In genomic region chr3:4421121-4421520, GRCh38 we compare ENCODE assay signal across 8 cellular contexts. TPM values are rescaled to one million over a fixed set of nuclear protein-coding genes. Genes with fewer than 3 reads are reported as not detected.
A peak's percentile ranks its signal among the peaks of the same experiment; 100 is the strongest.
DNase-seq lines count a peak whose midpoint lies in the region; ATAC-seq and TF ChIP-seq lines count a peak whose summit lies in the region.

No MANE protein-coding gene starts in this region.

- no peak for TF ChIP-seq CTCF in stomach (IDR thresholded peaks at IDR 0.05)

- H3K4me1 ChIP-seq in naive thymus-derived CD4-positive, alpha-beta T cell (ENCODE audit: control insufficient read depth in 2 of 2, insufficient read depth in 2 of 2, low read length in 2 of 2): no peaks in the 10 kb centered on the region
- H3K4me1 ChIP-seq in stomach: peaks cover 1 to 17% (median 3%) of the 10 kb centered on the region in 4 donors

- intact Hi-C loops in activated CD4-positive, alpha-beta T cell treated with anti-CD3 and anti-CD28 coated beads for 36 hours (cut with DNase I, micrococcal nuclease): loop anchor here (1.0 to 10.0 kb wide), 5 partner anchors 11 to 774 kb away; no protein-coding TSS in a partner anchor
- intact Hi-C loops in naive thymus-derived CD4-positive, alpha-beta T cell (cut with micrococcal nuclease): no loop called here
- intact Hi-C loops in stomach (cut with DNase I; ENCODE audit: low total_unique reads): no loop called here

- WGBS in stomach, 5 donors: 66 to 78% (median 76%) methylated on average over 2 of the region's 2 CpGs

- H3K9me3 ChIP-seq in T-helper 17 cell (ENCODE audit: control insufficient read depth, low read length, poor library complexity, severe bottlenecking): no peaks in the 10 kb centered on the region
- H3K9me3 ChIP-seq in naive thymus-derived CD4-positive, alpha-beta T cell (ENCODE audit: control insufficient read depth in 2 of 3, low read length in 3 of 3): no peaks in the 10 kb centered on the region
- H3K9me3 ChIP-seq in stomach: no peaks in the 10 kb centered on the region

- CTCF ChIA-PET in activated CD4-positive, alpha-beta T cell treated with anti-CD3 and anti-CD28 coated beads for 36 hours (lab: Charles Lee): no interaction called here
- CTCF ChIA-PET in activated CD4-positive, alpha-beta T cell treated with anti-CD3 and anti-CD28 coated beads, Interleukin-2, amount 10 ng/mL, durations not matched to agents 7 days and 5 days (lab: Charles Lee): interaction anchor here (1.2 kb wide), 1 partner anchor 70 kb away, joined by 12 read pairs; no protein-coding TSS in a partner anchor
- CTCF ChIA-PET in naive thymus-derived CD4-positive, alpha-beta T cell (lab: Charles Lee): interaction anchor here (0.9 kb wide), 1 partner anchor 12 kb away, joined by 4 read pairs; no protein-coding TSS in a partner anchor

- peaks cover 34% of the 10 kb centered on the region for H3K4me1 Mint-ChIP-seq in activated CD4-positive, alpha-beta T cell treated with anti-CD3 and anti-CD28 coated beads for 36 hours
- H3K4me1 Mint-ChIP-seq in activated CD4-positive, alpha-beta T cell treated with anti-CD3 and anti-CD28 coated beads, Interleukin-2, amount 10 ng/mL, durations not matched to agents 7 days and 5 days: peaks cover 6% of the 10 kb centered on the region
- H3K4me1 Mint-ChIP-seq in T-helper 17 cell: no peaks in the 10 kb centered on the region
- peaks cover 0 to 8% (median 2%) of the 10 kb centered on the region in 7 donors for H3K4me1 Mint-ChIP-seq in naive thymus-derived CD4-positive, alpha-beta T cell

- H3K9me3 Mint-ChIP-seq in activated CD4-positive, alpha-beta T cell treated with anti-CD3 and anti-CD28 coated beads for 36 hours (ENCODE audit: low read depth): no peaks in the 10 kb centered on the region
- no peaks in the 10 kb centered on the region for H3K9me3 Mint-ChIP-seq in activated CD4-positive, alpha-beta T cell treated with anti-CD3 and anti-CD28 coated beads, Interleukin-2, amount 10 ng/mL, durations not matched to agents 7 days and 5 days
- H3K9me3 Mint-ChIP-seq in naive thymus-derived CD4-positive, alpha-beta T cell: no peaks in the 10 kb centered on the region

- ATAC-seq in activated CD4-positive, alpha-beta T cell treated with anti-CD3 and anti-CD28 coated beads for 36 hours: peak; percentile 89
- ATAC-seq in HG03025 (IDR thresholded peaks at IDR 0.05; ENCODE audit: low FRiP score, unreplicated experiment) (peak; percentile 67), T-helper 17 cell (peak; percentile 27)
- peak; percentile 92 for ATAC-seq in naive thymus-derived CD4-positive, alpha-beta T cell

- H3K27ac ChIP-seq in naive thymus-derived CD4-positive, alpha-beta T cell (ENCODE audit: low read depth, low read length): no peak overlapping the region
- peak overlapping the region in 2 of 5 donors; percentile 11 to 41 for H3K27ac ChIP-seq in stomach

- H3K27ac Mint-ChIP-seq in activated CD4-positive, alpha-beta T cell treated with anti-CD3 and anti-CD28 coated beads for 36 hours: peak overlapping the region; percentile 62
- H3K27ac Mint-ChIP-seq in activated CD4-positive, alpha-beta T cell treated with anti-CD3 and anti-CD28 coated beads, Interleukin-2, amount 10 ng/mL, durations not matched to agents 7 days and 5 days: no peak overlapping the region
- no peak overlapping the region for H3K27ac Mint-ChIP-seq in T-helper 17 cell
- peak overlapping the region in 1 of 9 donors; percentile 19 for H3K27ac Mint-ChIP-seq in naive thymus-derived CD4-positive, alpha-beta T cell

- TF ChIP-seq POLR2A in stomach (IDR thresholded peaks at IDR 0.05): no peak

- no peak for TF ChIP-seq EP300 in stomach (IDR thresholded peaks at IDR 0.05)

- DNase-seq in activated CD4-positive, alpha-beta T cell treated with anti-CD3 and anti-CD28 coated beads for 36 hours: peak; percentile 49
- DNase-seq in activated CD4-positive, alpha-beta T cell treated with anti-CD3 and anti-CD28 coated beads, Interleukin-2, amount 10 ng/mL, durations not matched to agents 7 days and 5 days: no peak
- no peak for DNase-seq in T-helper 17 cell
- DNase-seq in naive thymus-derived CD4-positive, alpha-beta T cell: no peak
- no peak for DNase-seq in stomach
- DNase-seq in DMS79 treated with DMSO at 0.1 percent for 48 hours (lab: John Stamatoyannopoulos, UW): no peak
- no peak for DNase-seq in iPS-NIHi7 (ENCODE audit: extremely low spot score)

- H3K36me3 ChIP-seq in naive thymus-derived CD4-positive, alpha-beta T cell (ENCODE audit: control insufficient read depth in 2 of 3, insufficient read depth in 3 of 3, low read length in 3 of 3): peaks cover 0 to 22% (median 0%) of the 10 kb centered on the region in 3 experiments
- peaks cover 5 to 28% (median 27%) of the 10 kb centered on the region in 4 donors for H3K36me3 ChIP-seq in stomach

- H3K4me3 ChIP-seq in naive thymus-derived CD4-positive, alpha-beta T cell (ENCODE audit: low read length): no peak overlapping the region
- H3K4me3 ChIP-seq in stomach: no peak overlapping the region

- H3K4me3 Mint-ChIP-seq in activated CD4-positive, alpha-beta T cell treated with anti-CD3 and anti-CD28 coated beads for 36 hours: no peak overlapping the region
- H3K4me3 Mint-ChIP-seq in activated CD4-positive, alpha-beta T cell treated with anti-CD3 and anti-CD28 coated beads, Interleukin-2, amount 10 ng/mL, durations not matched to agents 7 days and 5 days: no peak overlapping the region
- H3K4me3 Mint-ChIP-seq in T-helper 17 cell: no peak overlapping the region
- no peak overlapping the region for H3K4me3 Mint-ChIP-seq in naive thymus-derived CD4-positive, alpha-beta T cell

- peaks cover 11% of the 10 kb centered on the region for H3K36me3 Mint-ChIP-seq in activated CD4-positive, alpha-beta T cell treated with anti-CD3 and anti-CD28 coated beads for 36 hours (ENCODE audit: low read depth)
- peaks cover 4% of the 10 kb centered on the region for H3K36me3 Mint-ChIP-seq in activated CD4-positive, alpha-beta T cell treated with anti-CD3 and anti-CD28 coated beads, Interleukin-2, amount 10 ng/mL, durations not matched to agents 7 days and 5 days (ENCODE audit: low read depth)
- peaks cover 2% of the 10 kb centered on the region for H3K36me3 Mint-ChIP-seq in T-helper 17 cell (ENCODE audit: low read depth)
- H3K36me3 Mint-ChIP-seq in naive thymus-derived CD4-positive, alpha-beta T cell: peaks cover 4 to 37% (median 4%) of the 10 kb centered on the region in 5 donors

- POLR2A ChIA-PET in activated CD4-positive, alpha-beta T cell treated with anti-CD3 and anti-CD28 coated beads for 36 hours (lab: Charles Lee): interaction anchor here (1.0 to 1.1 kb wide), 2 partner anchors 70 to 72 kb away, joined by 3 read pairs; partner anchors contain the start of gene ITPR1
- POLR2A ChIA-PET in activated CD4-positive, alpha-beta T cell treated with anti-CD3 and anti-CD28 coated beads, Interleukin-2, amount 10 ng/mL, durations not matched to agents 7 days and 5 days (lab: Charles Lee): no interaction called here
- POLR2A ChIA-PET in naive thymus-derived CD4-positive, alpha-beta T cell (lab: Charles Lee): no interaction called here

- H3K27me3 Mint-ChIP-seq in activated CD4-positive, alpha-beta T cell treated with anti-CD3 and anti-CD28 coated beads for 36 hours: no peaks in the 10 kb centered on the region
- H3K27me3 Mint-ChIP-seq in activated CD4-positive, alpha-beta T cell treated with anti-CD3 and anti-CD28 coated beads, Interleukin-2, amount 10 ng/mL, durations not matched to agents 7 days and 5 days: no peaks in the 10 kb centered on the region
- no peaks in the 10 kb centered on the region for H3K27me3 Mint-ChIP-seq in T-helper 17 cell
- no peaks in the 10 kb centered on the region for H3K27me3 Mint-ChIP-seq in naive thymus-derived CD4-positive, alpha-beta T cell

- H3K27me3 ChIP-seq in naive thymus-derived CD4-positive, alpha-beta T cell (ENCODE audit: control insufficient read depth in 2 of 2, insufficient read depth in 2 of 2, low read length in 2 of 2): no peaks in the 10 kb centered on the region
- no peaks in the 10 kb centered on the region for H3K27me3 ChIP-seq in stomach

RNA-seq across cellular contexts. Expression of gene SUMF1, which starts 45.9 kb away (rescaled TPM):
- total RNA-seq in activated CD4-positive, alpha-beta T cell treated with anti-CD3 and anti-CD28 coated beads for 36 hours: 1 to 10 TPM; 3.5 to 4.9 TPM
- total RNA-seq in activated CD4-positive, alpha-beta T cell treated with anti-CD3 and anti-CD28 coated beads, Interleukin-2, amount 10 ng/mL, durations not matched to agents 7 days and 5 days: 1 to 10 TPM; 6.2 to 9.0 TPM
- total RNA-seq in T-helper 17 cell (10 to 100 TPM; 13.1 to 15.3 TPM), stomach (100 to 1,000 TPM in 3 of 5 donors, 10 to 100 TPM in 1, 1 to 10 TPM in 1; 9.8 to 170 (median 106) TPM)
- total RNA-seq in naive thymus-derived CD4-positive, alpha-beta T cell: 10 to 100 TPM in 4 of 5 experiments, 1 to 10 TPM in 1; 9.2 to 20.0 (median 16.0) TPM
- 10 to 100 TPM; 28.6 to 31.0 TPM for polyA plus RNA-seq in naive thymus-derived CD4-positive, alpha-beta T cell
- 10 to 100 TPM in 2 of 3 donors, 1 to 10 TPM in 1; 5.3 to 14.4 (median 12.2) TPM for polyA plus RNA-seq in stomach

Comparison
In these comparisons a context has a peak if more than half of its experiments do, and no peak if none do; other contexts are left out.
1. ATAC-seq: peak in every context shown above with its lines; median percentile 92 in naive thymus-derived CD4-positive, alpha-beta T cell; 89 in activated CD4-positive, alpha-beta T cell treated with anti-CD3 and anti-CD28 coated beads for 36 hours; 67 in HG03025; 27 in T-helper 17 cell.
2. intact Hi-C loops: an anchor here in activated CD4-positive, alpha-beta T cell treated with anti-CD3 and anti-CD28 coated beads for 36 hours (1.0 to 10.0 kb wide); none called in naive thymus-derived CD4-positive, alpha-beta T cell and stomach.